In genomic region chr7:72292794-72293193, GRCh38 we compare ENCODE assay signal across 22 cellular contexts.
"Had no signal": no experiment of that assay in that cellular context is flagged by ENCODE, and none has a peak within 500 bp of the region (broad histone marks: within the 10 kb centered on the region; RNA-seq: fewer than 3 reads in every experiment).

No MANE protein-coding gene starts in this region.

- H3K79me2 ChIP-seq: hepatocyte, parathyroid adenoma had no signal

- H3K27me3 ChIP-seq: foreskin keratinocyte, hepatocyte, sigmoid colon, stomach, transverse colon had no signal

- H3K4me3 ChIP-seq: coronary artery, hepatocyte, left ventricle myocardium inferior, lower lobe of right lung, sigmoid colon, skin epidermis, stomach, thoracic aorta, transverse colon had no signal

- H3K4me3 Mint-ChIP-seq: effector memory CD8-positive, alpha-beta T cell; memory B cell; naive B cell; nephron had no signal

- H3K4me1 Mint-ChIP-seq: memory B cell, naive B cell, nephron had no signal

- ATAC-seq: effector memory CD8-positive, alpha-beta T cell; foreskin keratinocyte; left cardiac atrium; lower lobe of right lung had no signal

- H3K4me1 ChIP-seq: foreskin keratinocyte, left ventricle myocardium inferior, lower lobe of right lung, parathyroid adenoma, sigmoid colon, stomach, transverse colon had no signal

- H3K36me3 ChIP-seq: left ventricle myocardium inferior, lower lobe of right lung, sigmoid colon, stomach, thoracic aorta, transverse colon had no signal

- H2AFZ ChIP-seq: hepatocyte, parathyroid adenoma had no signal

- H3K9ac ChIP-seq: parathyroid adenoma had no signal

- FAIRE-seq: kidney had no signal

- H3K9me3 ChIP-seq: lower lobe of right lung, thoracic aorta, transverse colon had no signal

- H3K36me3 Mint-ChIP-seq: memory B cell, naive B cell had no signal

- H3K27ac ChIP-seq: coronary artery, foreskin keratinocyte, hepatocyte, left ventricle myocardium inferior, lower lobe of right lung, parathyroid adenoma, sigmoid colon, stomach, thoracic aorta, transverse colon had no signal

- H3K27me3 Mint-ChIP-seq: effector memory CD8-positive, alpha-beta T cell; memory B cell had no signal

- H3K27ac Mint-ChIP-seq: effector memory CD8-positive, alpha-beta T cell; memory B cell; naive B cell; nephron had no signal

- DNase-seq: effector memory CD8-positive, alpha-beta T cell; erythroblast; foreskin keratinocyte; kidney; left cardiac atrium; left ventricle myocardium inferior; lower lobe of right lung; naive B cell; sigmoid colon; stimulated activated CD4-positive, alpha-beta T cell treated with anti-CD3 and anti-CD28 coated beads, Interleukin-2, amount 100 ng/mL, for 24 hours; stimulated activated CD4-positive, alpha-beta T cell treated with anti-CD3 and anti-CD28 coated beads, Interleukin-4, amount 100 ng/mL, for 4 hours; stimulated activated naive CD4-positive, alpha-beta T cell; stomach; substantia nigra; transverse colon had no signal

- H3K4me2 ChIP-seq: hepatocyte had no signal
